ENCODE assay signal across 13 cellular contexts in genomic region chr1:1853593-1854257, GRCh38. TPM values are rescaled to one million over a fixed set of nuclear protein-coding genes. Genes with fewer than 3 reads are reported as not detected.
DNase-seq lines count a peak whose midpoint lies in the region; ATAC-seq and TF ChIP-seq lines count a peak whose summit lies in the region.
"Had no signal": no experiment of that assay in that cellular context is flagged by ENCODE, and none has a peak within 500 bp of the region (broad histone marks: within the 10 kb centered on the region; RNA-seq: fewer than 3 reads in every experiment).

No MANE protein-coding gene starts in this region.

- no peaks in the 10 kb centered on the region for H3K27me3 Mint-ChIP-seq in CD8-positive, alpha-beta T cell (ENCODE audit: low read depth)
- H3K27me3 Mint-ChIP-seq in dendritic cell treated with granulocyte-macrophage colony-stimulating factor and Interleukin-4, amounts not matched to agents 40 ng/mL and 50 ng/mL, for 4 days = no peaks in the 10 kb centered on the region
- H3K27me3 Mint-ChIP-seq in nephron progenitor cell (ENCODE audit: low read depth, poor library complexity) = no peaks in the 10 kb centered on the region

- no peaks in the 10 kb centered on the region for H3K36me3 ChIP-seq in CD8-positive, alpha-beta T cell (ENCODE audit: insufficient read depth, low read length)
- H3K36me3 ChIP-seq: transverse colon had no signal

- intact Hi-C loops in CD8-positive, alpha-beta T cell (cut with DNase I, micrococcal nuclease) = no loop called here
- intact Hi-C loops in dendritic cell treated with granulocyte-macrophage colony-stimulating factor and Interleukin-4, amounts not matched to agents 40 ng/mL and 50 ng/mL, for 4 days (cut with micrococcal nuclease) = loop anchor here (5.0 kb wide), 1 partner anchor 34 kb away; no protein-coding TSS in a partner anchor

- POLR2A ChIA-PET in CD8-positive, alpha-beta T cell (lab: Charles Lee) = no interaction called here

- H3K4me3 ChIP-seq in CD8-positive, alpha-beta T cell (ENCODE audit: low read depth, low read length) = no peak overlapping the region
- peak overlapping the region; percentile 14; the same call in 1 of the 2 replicates for H3K4me3 ChIP-seq in LNCaP clone FGC (ENCODE audit: low read depth, low read length)
- H3K4me3 ChIP-seq: smooth muscle cell, transverse colon had no signal

- H3K27ac Mint-ChIP-seq in CD8-positive, alpha-beta T cell = peak overlapping the region; percentile 49
- peak overlapping the region; percentile 49 for H3K27ac Mint-ChIP-seq in dendritic cell treated with granulocyte-macrophage colony-stimulating factor and Interleukin-4, amounts not matched to agents 40 ng/mL and 50 ng/mL, for 4 days
- peak overlapping the region; percentile 72 for H3K27ac Mint-ChIP-seq in nephron progenitor cell

- no peaks in the 10 kb centered on the region for H3K9me3 Mint-ChIP-seq in CD8-positive, alpha-beta T cell
- H3K9me3 Mint-ChIP-seq in dendritic cell treated with granulocyte-macrophage colony-stimulating factor and Interleukin-4, amounts not matched to agents 40 ng/mL and 50 ng/mL, for 4 days = no peaks in the 10 kb centered on the region
- H3K9me3 Mint-ChIP-seq in nephron progenitor cell = no peaks in the 10 kb centered on the region

- H3K27me3 ChIP-seq in CD8-positive, alpha-beta T cell (ENCODE audit: insufficient read depth, low read length) = no peaks in the 10 kb centered on the region
- H3K27me3 ChIP-seq: transverse colon had no signal

- no peak for TF ChIP-seq CTCF in CD8-positive, alpha-beta T cell (IDR thresholded peaks at IDR 0.05)
- TF ChIP-seq CTCF in LNCaP clone FGC (IDR thresholded peaks at IDR 0.05; ENCODE audit: control insufficient read depth, extremely low read depth, insufficient read depth) (no peak), nephron progenitor cell (IDR thresholded peaks at IDR 0.05) (no peak)

- peaks cover 40% of the 10 kb centered on the region for H3K4me1 ChIP-seq in CD8-positive, alpha-beta T cell (ENCODE audit: insufficient read depth, low read length)

- H3K4me3 Mint-ChIP-seq in CD8-positive, alpha-beta T cell = no peak overlapping the region
- H3K4me3 Mint-ChIP-seq in dendritic cell treated with granulocyte-macrophage colony-stimulating factor and Interleukin-4, amounts not matched to agents 40 ng/mL and 50 ng/mL, for 4 days = no peak overlapping the region
- H3K4me3 Mint-ChIP-seq in nephron progenitor cell = no peak overlapping the region

- H3K9me3 ChIP-seq in CD8-positive, alpha-beta T cell (ENCODE audit: low read length) = no peaks in the 10 kb centered on the region
- H3K9me3 ChIP-seq: transverse colon had no signal

- CTCF ChIA-PET in CD8-positive, alpha-beta T cell (lab: Charles Lee) = interaction anchor here (0.9 kb wide), 1 partner anchor 52 kb away, joined by 4 read pairs; no protein-coding TSS in a partner anchor

- DNase-seq in CD8-positive, alpha-beta T cell = no peak
- DNase-seq in LNCaP clone FGC (ENCODE audit: low read depth) (peak; percentile 76), nephron progenitor cell (no peak), NCI-H1436 (lab: John Stamatoyannopoulos, UW) (no peak)
- DNase-seq in effector CD4-positive, alpha-beta T cell = no peak
- DNase-seq: effector memory CD4-positive, alpha-beta T cell; NCI-H1092; T1000; transverse colon had no signal

- ATAC-seq in CD8-positive, alpha-beta T cell = no peak
- ATAC-seq in GM21381 (IDR thresholded peaks at IDR 0.05; ENCODE audit: unreplicated experiment) (no peak), GM21786 (IDR thresholded peaks at IDR 0.05; ENCODE audit: unreplicated experiment) (no peak)

- peaks cover 71% of the 10 kb centered on the region for H3K4me1 Mint-ChIP-seq in CD8-positive, alpha-beta T cell (ENCODE audit: low read depth)
- peaks cover 70% of the 10 kb centered on the region for H3K4me1 Mint-ChIP-seq in dendritic cell treated with granulocyte-macrophage colony-stimulating factor and Interleukin-4, amounts not matched to agents 40 ng/mL and 50 ng/mL, for 4 days (ENCODE audit: low read depth)
- H3K4me1 Mint-ChIP-seq in nephron progenitor cell = peaks cover 41% of the 10 kb centered on the region

- peaks cover 33% of the 10 kb centered on the region for H3K36me3 Mint-ChIP-seq in CD8-positive, alpha-beta T cell
- peaks cover 48% of the 10 kb centered on the region for H3K36me3 Mint-ChIP-seq in dendritic cell treated with granulocyte-macrophage colony-stimulating factor and Interleukin-4, amounts not matched to agents 40 ng/mL and 50 ng/mL, for 4 days (ENCODE audit: low read depth)
- H3K36me3 Mint-ChIP-seq in nephron progenitor cell (ENCODE audit: low read depth) = peaks cover 53% of the 10 kb centered on the region

- no peak overlapping the region for H3K27ac ChIP-seq in CD8-positive, alpha-beta T cell (ENCODE audit: low read depth, low read length)
- H3K27ac ChIP-seq: transverse colon had no signal

RNA-seq across cellular contexts. Expression of gene GNB1, which starts 37.2 kb away (rescaled TPM):
- 100 to 1,000 TPM; 145 to 147 TPM for total RNA-seq in CD8-positive, alpha-beta T cell
